In genomic region chr10:7707102-7707501, GRCh38 we compare ENCODE assay signal across 28 cellular contexts. TPM values are rescaled to one million over a fixed set of nuclear protein-coding genes. Genes with fewer than 3 reads are reported as not detected.
"Had no signal": no experiment of that assay in that cellular context is flagged by ENCODE, and none has a peak within 500 bp of the region (broad histone marks: within the 10 kb centered on the region; RNA-seq: fewer than 3 reads in every experiment).

No MANE protein-coding gene starts in this region.

- H3K27ac Mint-ChIP-seq: activated CD8-positive, alpha-beta T cell treated with anti-CD3 and anti-CD28 coated beads for 36 hours; activated naive CD4-positive, alpha-beta T cell treated with anti-CD3 and anti-CD28 coated beads, Interleukin-2, amount 50 U/mL, for 24 hours; activated naive CD8-positive, alpha-beta T cell treated with anti-CD3 and anti-CD28 coated beads, Interleukin-2, amount 50 U/mL, for 24 hours; activated T-helper 17 cell treated with anti-CD3 and anti-CD28 coated beads, Interleukin-2, amount 50 U/mL, for 72 hours; dendritic cell treated with granulocyte-macrophage colony-stimulating factor and Interleukin-4, amounts not matched to agents 40 ng/mL and 50 ng/mL, for 4 days; endodermal cell; mesothelial cell of epicardium; naive B cell had no signal

- H3K4me3 Mint-ChIP-seq: activated CD8-positive, alpha-beta T cell treated with anti-CD3 and anti-CD28 coated beads for 36 hours; activated naive CD4-positive, alpha-beta T cell treated with anti-CD3 and anti-CD28 coated beads, Interleukin-2, amount 50 U/mL, for 24 hours; activated naive CD8-positive, alpha-beta T cell treated with anti-CD3 and anti-CD28 coated beads, Interleukin-2, amount 50 U/mL, for 24 hours; activated T-cell treated with anti-CD3 and anti-CD28 coated beads, Interleukin-2, amount 50 U/mL, for 4 hours; activated T-helper 17 cell treated with anti-CD3 and anti-CD28 coated beads, Interleukin-2, amount 50 U/mL, for 72 hours; central memory CD8-positive, alpha-beta T cell; dendritic cell treated with granulocyte-macrophage colony-stimulating factor and Interleukin-4, amounts not matched to agents 40 ng/mL and 50 ng/mL, for 4 days; endodermal cell; mesothelial cell of epicardium; naive B cell had no signal

- H3K36me3 Mint-ChIP-seq: activated naive CD4-positive, alpha-beta T cell treated with anti-CD3 and anti-CD28 coated beads, Interleukin-2, amount 50 U/mL, for 24 hours; mesothelial cell of epicardium; naive B cell had no signal

- DNase-seq: activated CD4-positive, alpha-beta T cell treated with anti-CD3 and anti-CD28 coated beads, Interleukin-2, amount 50 U/mL, for 1 hour; activated CD8-positive, alpha-beta T cell treated with anti-CD3 and anti-CD28 coated beads for 36 hours; activated naive CD8-positive, alpha-beta T cell treated with anti-CD3 and anti-CD28 coated beads, Interleukin-2, amount 50 U/mL, for 24 hours; activated T-cell treated with anti-CD3 and anti-CD28 coated beads, Interleukin-2, amount 50 U/mL, for 4 hours; amygdala; endodermal cell; esophagus squamous epithelium; gastrocnemius medialis; glutamatergic neuron; naive B cell; right cardiac atrium; spleen; stimulated activated naive CD4-positive, alpha-beta T cell; T-helper 2 cell; tibial artery had no signal

- H3K4me1 ChIP-seq: breast epithelium, gastrocnemius medialis, parathyroid adenoma, spleen, suprapubic skin had no signal

- H3K36me3 ChIP-seq: breast epithelium, esophagus squamous epithelium, gastrocnemius medialis, spleen, suprapubic skin, tibial artery had no signal

- H3K4me1 Mint-ChIP-seq: activated naive CD4-positive, alpha-beta T cell treated with anti-CD3 and anti-CD28 coated beads, Interleukin-2, amount 50 U/mL, for 24 hours; activated naive CD8-positive, alpha-beta T cell treated with anti-CD3 and anti-CD28 coated beads, Interleukin-2, amount 50 U/mL, for 24 hours; activated T-helper 17 cell treated with anti-CD3 and anti-CD28 coated beads, Interleukin-2, amount 50 U/mL, for 72 hours; central memory CD8-positive, alpha-beta T cell; endodermal cell; mesothelial cell of epicardium; naive B cell had no signal

- H3K4me3 ChIP-seq: breast epithelium, esophagus squamous epithelium, gastrocnemius medialis, spleen, suprapubic skin, tibial artery had no signal

- H3K9me3 ChIP-seq: breast epithelium, esophagus squamous epithelium, gastrocnemius medialis, suprapubic skin, tibial artery had no signal

- ATAC-seq: activated CD8-positive, alpha-beta T cell treated with anti-CD3 and anti-CD28 coated beads for 36 hours; activated naive CD8-positive, alpha-beta T cell treated with anti-CD3 and anti-CD28 coated beads, Interleukin-2, amount 50 U/mL, for 24 hours; activated T-cell treated with anti-CD3 and anti-CD28 coated beads, Interleukin-2, amount 50 U/mL, for 4 hours; activated T-helper 17 cell treated with anti-CD3 and anti-CD28 coated beads, Interleukin-2, amount 50 U/mL, for 72 hours; gastrocnemius medialis; right cardiac atrium had no signal

- H3K27ac ChIP-seq: breast epithelium, esophagus squamous epithelium, gastrocnemius medialis, parathyroid adenoma, spleen, suprapubic skin, tibial artery had no signal

- H3K27me3 ChIP-seq: breast epithelium, tibial artery had no signal

- H3K9me3 Mint-ChIP-seq: activated CD8-positive, alpha-beta T cell treated with anti-CD3 and anti-CD28 coated beads for 36 hours; activated naive CD4-positive, alpha-beta T cell treated with anti-CD3 and anti-CD28 coated beads, Interleukin-2, amount 50 U/mL, for 24 hours; activated naive CD8-positive, alpha-beta T cell treated with anti-CD3 and anti-CD28 coated beads, Interleukin-2, amount 50 U/mL, for 24 hours; activated T-cell treated with anti-CD3 and anti-CD28 coated beads, Interleukin-2, amount 50 U/mL, for 4 hours; activated T-helper 17 cell treated with anti-CD3 and anti-CD28 coated beads, Interleukin-2, amount 50 U/mL, for 72 hours; central memory CD8-positive, alpha-beta T cell; dendritic cell treated with granulocyte-macrophage colony-stimulating factor and Interleukin-4, amounts not matched to agents 40 ng/mL and 50 ng/mL, for 4 days; endodermal cell; mesothelial cell of epicardium had no signal

RNA-seq across cellular contexts. Expression of gene ITIH2, which starts 4.0 kb away (rescaled TPM):
- total RNA-seq: activated CD8-positive, alpha-beta T cell treated with anti-CD3 and anti-CD28 coated beads for 36 hours; activated T-helper 17 cell treated with anti-CD3 and anti-CD28 coated beads, Interleukin-2, amount 50 U/mL, for 72 hours; endodermal cell; esophagus squamous epithelium; kidney epithelial cell; lower leg skin; mesothelial cell of epicardium; pulmonary artery endothelial cell; right cardiac atrium; spleen; ureter had no signal
- polyA plus RNA-seq: neural cell, right cardiac atrium, spleen had no signal

RNA-seq across cellular contexts. Expression of gene ITIH5, which starts 40.3 kb away (rescaled TPM):
- total RNA-seq: activated CD8-positive, alpha-beta T cell treated with anti-CD3 and anti-CD28 coated beads for 36 hours; activated T-cell treated with anti-CD3 and anti-CD28 coated beads, Interleukin-2, amount 50 U/mL, for 4 hours; pulmonary artery endothelial cell had no signal
